21 cellular contexts compared by ENCODE assay signal in genomic region chr10:125916977-125917376, GRCh38. TPM values are rescaled to one million over a fixed set of nuclear protein-coding genes. Genes with fewer than 3 reads are reported as not detected.
A peak's percentile ranks its signal among the peaks of the same experiment; 100 is the strongest.
DNase-seq lines count a peak whose midpoint lies in the region; ATAC-seq, FAIRE-seq and TF ChIP-seq lines count a peak whose summit lies in the region.
"Had no signal": no experiment of that assay in that cellular context is flagged by ENCODE, and none has a peak within 500 bp of the region (broad histone marks: within the 10 kb centered on the region; RNA-seq: fewer than 3 reads in every experiment).

No MANE protein-coding gene starts in this region.

- intact Hi-C loops in IMR-90 (cut with micrococcal nuclease): no loop called here
- intact Hi-C loops in uterus (cut with DNase I; ENCODE audit: low total_unique reads): no loop called here

- FAIRE-seq in A549 (lab: Jason Lieb, UNC): no peak
- FAIRE-seq: GM19239 had no signal

- H3K18ac ChIP-seq in IMR-90 (ENCODE audit: low read depth, low read length): no peak overlapping the region

- H3K4me2 ChIP-seq in A549 (no peak overlapping the region), IMR-90 (ENCODE audit: low read depth, low read length) (no peak overlapping the region), hepatocyte (no peak overlapping the region)
- H3K4me2 ChIP-seq: KMS-11 had no signal

- POLR2A ChIA-PET in A549 (lab: Yijun Ruan, JAX): no interaction called here
- POLR2A ChIA-PET in IMR-90 (lab: Charles Lee; ENCODE audit: unreplicated experiment): no interaction called here

- no peak overlapping the region for H4K8ac ChIP-seq in IMR-90 (ENCODE audit: low read depth in 2 of 2, low read length in 2 of 2)

- H3K36me3 ChIP-seq in IMR-90 (ENCODE audit: control insufficient read depth, insufficient read depth, low read length): no peaks in the 10 kb centered on the region
- no peaks in the 10 kb centered on the region for H3K36me3 ChIP-seq in uterus
- H3K36me3 ChIP-seq in hepatocyte (replicated peaks; ENCODE audit: insufficient read depth, low read depth): no peaks in the 10 kb centered on the region

- 61% methylated on average over 3 of the region's 3 CpGs for WGBS in A549 (ENCODE audit: missing lambda C conversion rate)
- WGBS in IMR-90 (ENCODE audit: extremely low coverage in 2 of 2, insufficient read length in 1 of 2), 2 experiments: no CpG with 5 or more reads among the region's 3 CpGs
- 56% methylated on average over 3 of the region's 3 CpGs for WGBS in hepatocyte (ENCODE audit: low lambda C conversion rate, missing lambda C conversion rate)

- no peak overlapping the region for H2BK120ac ChIP-seq in IMR-90 (ENCODE audit: low read depth, low read length)

- no peak for TF ChIP-seq EP300 in A549 (IDR thresholded peaks at IDR 0.05)

- H3K4me3 Mint-ChIP-seq in type B pancreatic cell: no peak overlapping the region
- H3K4me3 Mint-ChIP-seq: B cell; CD4-positive, alpha-beta T cell; HFFc6; IgD-negative memory B cell had no signal

- H2BK5ac ChIP-seq in IMR-90 (ENCODE audit: low read depth, low read length, poor library complexity, severe bottlenecking): no peak overlapping the region

- no peaks in the 10 kb centered on the region for H3K79me2 ChIP-seq in hepatocyte

- peak in 1 of 2 experiments; percentile 15 for DNase-seq in A549 (ENCODE audit: low read depth in 1 of 2, low spot score in 1 of 2)
- DNase-seq in IMR-90: no peak
- no peak for DNase-seq in type B pancreatic cell (ENCODE audit: extremely low spot score, unreplicated experiment)
- DNase-seq in uterus: no peak
- no peak for DNase-seq in NOMO-1 treated with DMSO at 0.1 percent for 48 hours (lab: John Stamatoyannopoulos, UW; ENCODE audit: unreplicated experiment)
- no peak for DNase-seq in hepatocyte (ENCODE audit: low spot score)
- DNase-seq: C1 segment of cervical spinal cord; Calu3; CD4-positive, alpha-beta T cell; DMS 273 treated with DMSO at 0.1 percent for 48 hours; DMS79 treated with DMSO at 0.1 percent for 48 hours; EL; GDM1; HCEC 1CT; HFFc6 had no signal

- H4K91ac ChIP-seq in IMR-90 (ENCODE audit: insufficient read depth, low read depth, low read length): no peak overlapping the region

- H3K27ac ChIP-seq in A549: no peak overlapping the region
- H3K27ac ChIP-seq in IMR-90 (ENCODE audit: insufficient read depth, low read length): no peak overlapping the region
- no peak overlapping the region for H3K27ac ChIP-seq in uterus
- no peak overlapping the region for H3K27ac ChIP-seq in hepatocyte
- H3K27ac ChIP-seq: HL-60, KMS-11 had no signal

- H3K14ac ChIP-seq in IMR-90 (replicated peaks; ENCODE audit: low read depth, low read length): no peak overlapping the region

- no peak overlapping the region for H3K56ac ChIP-seq in IMR-90 (ENCODE audit: extremely low read depth, insufficient read depth, low read length)

- in situ Hi-C loops in IMR-90 (cut with MboI; ENCODE audit: low sequenced_read_pairs): no loop called here

- CTCF ChIA-PET in A549 (lab: Yijun Ruan, JAX): no interaction called here
- CTCF ChIA-PET in IMR-90 (lab: Yijun Ruan, JAX): no interaction called here

- H3K36me3 Mint-ChIP-seq in type B pancreatic cell: peaks cover 3% of the 10 kb centered on the region
- H3K36me3 Mint-ChIP-seq: IgD-negative memory B cell had no signal

- peak overlapping the region; percentile 67 for H3K27ac Mint-ChIP-seq in type B pancreatic cell
- H3K27ac Mint-ChIP-seq: B cell; CD4-positive, alpha-beta T cell; HFFc6; IgD-negative memory B cell had no signal

- no peak overlapping the region for H2AFZ ChIP-seq in IMR-90 (replicated peaks; ENCODE audit: low read length, poor library complexity)
- H2AFZ ChIP-seq in hepatocyte: no peak overlapping the region

- TF ChIP-seq CTCF in A549 (IDR thresholded peaks at IDR 0.05): no peak
- no peak for TF ChIP-seq CTCF in IMR-90 (conservative IDR thresholded peaks at IDR 0.05; ENCODE audit: low read depth, low read length)
- TF ChIP-seq CTCF in type B pancreatic cell (conservative IDR thresholded peaks at IDR 0.05): no peak
- TF ChIP-seq CTCF in uterus (IDR thresholded peaks at IDR 0.05): no peak
- TF ChIP-seq CTCF in hepatocyte (IDR thresholded peaks at IDR 0.05; ENCODE audit: poor library complexity): no peak

- H4K5ac ChIP-seq in IMR-90 (ENCODE audit: low read depth, low read length): no peak overlapping the region

- no peaks in the 10 kb centered on the region for H3K79me1 ChIP-seq in IMR-90 (ENCODE audit: low read depth in 1 of 2, low read length in 2 of 2)

- H3K9ac ChIP-seq in IMR-90 (ENCODE audit: low read depth, low read length): no peak overlapping the region
- H3K9ac ChIP-seq: KMS-11 had no signal

- no peak overlapping the region for H2BK20ac ChIP-seq in IMR-90 (ENCODE audit: low read depth, low read length)

- H3K27me3 Mint-ChIP-seq in type B pancreatic cell: no peaks in the 10 kb centered on the region

- H4K20me1 ChIP-seq in IMR-90 (ENCODE audit: insufficient read depth, low read length) (no peaks in the 10 kb centered on the region), hepatocyte (ENCODE audit: insufficient read depth, poor library complexity, severe bottlenecking) (no peaks in the 10 kb centered on the region)

- H2AK5ac ChIP-seq in IMR-90 (ENCODE audit: low read depth, low read length): no peak overlapping the region

- H3K27me3 ChIP-seq in IMR-90 (ENCODE audit: control insufficient read depth, insufficient read depth, low read length) (no peaks in the 10 kb centered on the region), uterus (no peaks in the 10 kb centered on the region), hepatocyte (no peaks in the 10 kb centered on the region)

- no peak overlapping the region for H2BK15ac ChIP-seq in IMR-90 (ENCODE audit: low read depth, low read length)

- TF ChIP-seq RAD21 in A549 (conservative IDR thresholded peaks at IDR 0.05 in 1 of 2, IDR thresholded peaks at IDR 0.05 in 1 of 2) (no peak), IMR-90 (IDR thresholded peaks at IDR 0.05; ENCODE audit: low read length) (no peak)

- no TSS peak for BruUV-seq in IMR-90 (replicated peaks; lab: Mats Ljungman, UMichigan)

- H3K23ac ChIP-seq in IMR-90 (ENCODE audit: low read depth, low read length): no peak overlapping the region

- H3K9me1 ChIP-seq in IMR-90 (ENCODE audit: insufficient read depth, low read length): no peaks in the 10 kb centered on the region

- no peak overlapping the region for H2AK9ac ChIP-seq in IMR-90 (replicated peaks; ENCODE audit: low read depth, low read length, poor library complexity)

- H3K9me3 Mint-ChIP-seq in type B pancreatic cell: no peaks in the 10 kb centered on the region
- H3K9me3 Mint-ChIP-seq: CD4-positive, alpha-beta T cell had no signal

- no peaks in the 10 kb centered on the region for H3K9me3 ChIP-seq in A549
- H3K9me3 ChIP-seq in IMR-90 (ENCODE audit: control insufficient read depth, insufficient read depth, low read length): no peaks in the 10 kb centered on the region
- no peaks in the 10 kb centered on the region for H3K9me3 ChIP-seq in uterus
- H3K9me3 ChIP-seq in hepatocyte (ENCODE audit: low read depth): no peaks in the 10 kb centered on the region

- H3K4me1 ChIP-seq in A549: peaks cover 10% of the 10 kb centered on the region; the same call in 2 of the 3 replicates
- peaks cover 4% of the 10 kb centered on the region; the same call in 1 of the 2 replicates for H3K4me1 ChIP-seq in IMR-90 (ENCODE audit: control insufficient read depth, insufficient read depth, low read length)
- H3K4me1 ChIP-seq in uterus: no peaks in the 10 kb centered on the region
- peaks cover 5% of the 10 kb centered on the region for H3K4me1 ChIP-seq in hepatocyte (ENCODE audit: insufficient read depth)

- H3K9me2 ChIP-seq in hepatocyte (replicated peaks; ENCODE audit: insufficient read depth): no peaks in the 10 kb centered on the region

- dilution Hi-C loops in IMR-90 (cut with HindIII; ENCODE audit: low sequenced_read_pairs, unreplicated experiment): no loop called here

- H3K4me1 Mint-ChIP-seq in type B pancreatic cell (ENCODE audit: unreplicated experiment): no peaks in the 10 kb centered on the region
- H3K4me1 Mint-ChIP-seq: B cell, IgD-negative memory B cell had no signal

- no peak overlapping the region for H3K4ac ChIP-seq in IMR-90 (ENCODE audit: low read depth, low read length)

- no peak for TF ChIP-seq POLR2A in A549 (IDR thresholded peaks at IDR 0.05; ENCODE audit: low read length)
- TF ChIP-seq POLR2A in IMR-90 (IDR thresholded peaks at IDR 0.05; ENCODE audit: low read depth, low read length): no peak
- TF ChIP-seq POLR2A in uterus (IDR thresholded peaks at IDR 0.05): no peak

- H3K4me3 ChIP-seq in A549 (no peak overlapping the region), IMR-90 (ENCODE audit: insufficient read depth, low read depth, low read length) (no peak overlapping the region), uterus (no peak overlapping the region), hepatocyte (no peak overlapping the region)

- ATAC-seq in A549 (no peak), IMR-90 (ENCODE audit: low read depth) (no peak), esophagus mucosa (peak; percentile 81)

RNA-seq across cellular contexts. Expression of gene FANK1, which starts 20.6 kb away (rescaled TPM):
- polyA plus RNA-seq in A549 (2011; rRNA removed) (4.3 and 5.3 TPM in 2 replicates), A549 (2017; fragmentation: RNase III; extraction: RNeasy Plus Mini Kit Qiagen cat#74134 plus additional on column Dnase treatment) (3.4 to 5.6 TPM (median 4.1 TPM) in 3 replicates), IMR-90 (2012; rRNA removed) (2.0 and 2.2 TPM in 2 replicates), hepatocyte (2.9 and 5.5 TPM in 2 replicates)
- polyA plus RNA-seq in A549 (2012; cell fraction: cytosol; rRNA removed): 1.6 and 2.1 TPM in 2 replicates
- polyA plus RNA-seq in A549 (2012; cell fraction: nucleus; rRNA removed): 1.8 and 5.4 TPM in 2 replicates
- 3.9 and 5.4 TPM in 2 replicates for polyA minus RNA-seq in A549 (2011; rRNA and poly(A)+ RNA removed)
- total RNA-seq in IMR-90 (2012; rRNA removed) (0.90 and 1.9 TPM in 2 replicates), esophagus mucosa (3.2 TPM), type B pancreatic cell (ENCODE audit: low replicate concordance) (9.5 and 11.8 TPM in 2 replicates), uterus (1 to 10 TPM in 3 of 4 donors, under 1 TPM in 1; 0.26 to 6.8 (median 4.6) TPM), hepatocyte (0.88 and 6.0 TPM in 2 replicates)
- 0.56 and 0.67 TPM in 2 replicates for polyA plus RNA-seq in IMR-90 (2012; cell fraction: cytosol; rRNA removed)
- polyA plus RNA-seq in IMR-90 (2012; cell fraction: nucleus; rRNA removed; ENCODE audit: low replicate concordance): 1.0 and 7.5 TPM in 2 replicates
- total RNA-seq: B cell had no signal
- polyA plus RNA-seq: IgD-negative memory B cell had no signal

RNA-seq across cellular contexts. Expression of gene DHX32, which starts 35.9 kb away (rescaled TPM):
- polyA plus RNA-seq in A549 (2011; rRNA removed) (59.2 and 61.8 TPM in 2 replicates), A549 (2017; fragmentation: RNase III; extraction: RNeasy Plus Mini Kit Qiagen cat#74134 plus additional on column Dnase treatment) (28.2 to 40.5 TPM (median 37.4 TPM) in 3 replicates), IMR-90 (2012; rRNA removed) (11.5 and 15.6 TPM in 2 replicates), hepatocyte (35.8 and 40.6 TPM in 2 replicates)
- polyA plus RNA-seq in A549 (2012; cell fraction: cytosol; rRNA removed): 14.3 and 16.2 TPM in 2 replicates
- polyA plus RNA-seq in A549 (2012; cell fraction: nucleus; rRNA removed): 10.0 and 15.6 TPM in 2 replicates
- polyA minus RNA-seq in A549 (2011; rRNA and poly(A)+ RNA removed): 32.2 and 34.6 TPM in 2 replicates
- total RNA-seq in IMR-90 (2012; rRNA removed) (27.8 and 35.0 TPM in 2 replicates), esophagus mucosa (33.6 TPM), type B pancreatic cell (ENCODE audit: low replicate concordance) (33.2 and 46.4 TPM in 2 replicates), uterus (100 to 1,000 TPM in 1 of 4 donors, 10 to 100 TPM in 3; 13.5 to 105 (median 30.9) TPM), hepatocyte (47.1 and 50.8 TPM in 2 replicates)
- polyA plus RNA-seq in IMR-90 (2012; cell fraction: cytosol; rRNA removed): 4.6 and 5.6 TPM in 2 replicates
- polyA plus RNA-seq in IMR-90 (2012; cell fraction: nucleus; rRNA removed; ENCODE audit: low replicate concordance): 4.2 and 27.9 TPM in 2 replicates
